9 cellular contexts compared by ENCODE assay signal in the genomic region with DNA sequence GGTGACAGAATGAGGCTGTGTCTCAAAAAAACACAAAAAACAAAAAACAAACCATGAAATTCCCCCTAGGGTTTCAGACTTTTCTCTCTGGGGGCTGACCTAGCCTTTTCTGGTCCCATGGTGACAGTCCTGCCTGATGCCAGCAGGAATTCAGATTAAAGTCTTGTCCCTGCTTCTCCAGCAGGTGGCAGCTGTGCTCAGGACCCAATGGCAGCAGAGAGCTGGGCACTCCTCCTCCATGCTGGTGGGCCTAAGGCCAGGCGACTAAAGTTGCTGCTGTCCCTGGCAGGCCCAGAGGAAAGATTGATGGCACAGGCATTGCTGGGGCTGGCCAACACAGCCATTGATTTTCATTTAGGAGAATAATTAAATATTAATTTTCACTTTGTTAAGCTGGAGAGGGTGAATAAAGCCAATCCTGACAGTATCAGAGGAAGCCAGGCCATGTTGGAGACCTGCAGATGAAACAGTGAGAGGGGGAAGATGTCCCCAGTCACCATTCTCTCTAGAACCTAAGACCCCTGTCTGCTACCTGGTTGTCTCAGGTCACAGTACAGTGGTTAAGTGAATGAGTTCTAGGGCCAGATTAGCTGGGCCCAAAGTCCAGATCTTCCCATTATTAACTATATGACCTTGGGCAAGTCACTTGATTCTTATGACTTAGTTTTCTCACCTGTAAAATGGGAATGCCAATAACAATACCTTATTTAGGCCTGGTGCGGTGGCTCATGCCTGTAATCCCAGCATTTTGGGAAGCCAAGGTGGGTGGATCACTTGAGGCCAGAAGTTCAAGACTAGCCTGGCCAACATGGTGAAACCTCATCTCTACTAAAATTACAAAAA. TPM values are rescaled to one million over a fixed set of nuclear protein-coding genes. Genes with fewer than 3 reads are reported as not detected.
DNase-seq lines count a peak whose midpoint lies in the region; ATAC-seq and TF ChIP-seq lines count a peak whose summit lies in the region.
"Had no signal": no experiment of that assay in that cellular context is flagged by ENCODE, and none has a peak within 500 bp of the region (broad histone marks: within the 10 kb centered on the region; RNA-seq: fewer than 3 reads in every experiment).

No MANE protein-coding gene starts in this region.

- H2BK12ac ChIP-seq in neuronal stem cell (ENCODE audit: low read length): no peak overlapping the region

- intact Hi-C loops in PC-3 (cut with micrococcal nuclease): no loop called here

- TF ChIP-seq EP300 in tibial nerve (IDR thresholded peaks at IDR 0.05): no peak

- BruUV-seq in PC-3 (replicated peaks; lab: Mats Ljungman, UMichigan): no TSS peak

- H3K36me3 ChIP-seq in PC-3 (ENCODE audit: low read depth, low read length): no peaks in the 10 kb centered on the region; the same call in 1 of the 2 replicates
- no peaks in the 10 kb centered on the region for H3K36me3 ChIP-seq in neuronal stem cell (replicated peaks in 1 of 2; ENCODE audit: control insufficient read depth in 2 of 2, insufficient read depth in 2 of 2, low read length in 2 of 2)
- H3K36me3 ChIP-seq in tibial nerve: peaks cover 0 to 6% (median 0%) of the 10 kb centered on the region in 3 donors

- H3K9ac ChIP-seq in PC-3 (ENCODE audit: low read length) (no peak overlapping the region), neuronal stem cell (ENCODE audit: low read depth, low read length, poor library complexity) (no peak overlapping the region)

- H3K9me2 ChIP-seq in PC-3 (replicated peaks; ENCODE audit: low read length): no peaks in the 10 kb centered on the region

- H3K36me3 Mint-ChIP-seq in activated T-cell treated with anti-CD3 and anti-CD28 coated beads, Interleukin-2, amount 50 U/mL, for 24 hours (ENCODE audit: low read depth): no peaks in the 10 kb centered on the region

- no peak overlapping the region for H3K4me2 ChIP-seq in PC-3 (ENCODE audit: low read length)
- H3K4me2 ChIP-seq in neuronal stem cell (ENCODE audit: insufficient read depth, low read length, poor library complexity, severe bottlenecking): no peak overlapping the region
- H3K4me2 ChIP-seq: BLaER1 treated with 17β-estradiol and CSF1 and Interleukin-3, amounts not matched to agents 10 nM and 100 nM had no signal

- no peaks in the 10 kb centered on the region for H3K79me2 ChIP-seq in PC-3 (ENCODE audit: low read length)

- H2AK5ac ChIP-seq in neuronal stem cell (ENCODE audit: low read depth, low read length): no peak overlapping the region

- POLR2A ChIA-PET in PC-3 (lab: Charles Lee; ENCODE audit: unreplicated experiment): interaction anchor here (0.6 kb wide), 1 partner anchor 358 kb away, joined by 3 read pairs; no protein-coding TSS in a partner anchor

- no peaks in the 10 kb centered on the region for H3K9me3 Mint-ChIP-seq in activated T-cell treated with anti-CD3 and anti-CD28 coated beads, Interleukin-2, amount 50 U/mL, for 24 hours

- H3K4me3 Mint-ChIP-seq in activated T-cell treated with anti-CD3 and anti-CD28 coated beads, Interleukin-2, amount 50 U/mL, for 24 hours: no peak overlapping the region

- H4K8ac ChIP-seq in neuronal stem cell (ENCODE audit: low read depth, low read length): no peak overlapping the region

- H3K4me3 ChIP-seq in PC-3 (ENCODE audit: low read length) (no peak overlapping the region), neuronal stem cell (ENCODE audit: low read length in 2 of 2) (no peak overlapping the region), tibial nerve (no peak overlapping the region)
- H3K4me3 ChIP-seq: BLaER1 treated with 17β-estradiol and CSF1 and Interleukin-3, amounts not matched to agents 10 nM and 100 nM had no signal

- H3F3A ChIP-seq in PC-3 (ENCODE audit: low read length, unreplicated experiment): no peaks in the 10 kb centered on the region

- H3K14ac ChIP-seq in neuronal stem cell (ENCODE audit: low read length): no peak overlapping the region

- H3K27me3 ChIP-seq in PC-3 (ENCODE audit: low read length) (no peaks in the 10 kb centered on the region), neuronal stem cell (ENCODE audit: control insufficient read depth in 3 of 3, insufficient read depth in 3 of 3, low read depth in 1 of 3, low read length in 3 of 3) (peaks cover 0 to 11% (median 5%) of the 10 kb centered on the region in 3 experiments), tibial nerve (no peaks in the 10 kb centered on the region)
- H3K27me3 ChIP-seq: BLaER1 treated with 17β-estradiol and CSF1 and Interleukin-3, amounts not matched to agents 10 nM and 100 nM had no signal

- no peak overlapping the region for H2AFZ ChIP-seq in PC-3 (ENCODE audit: low read length)
- H2AFZ ChIP-seq in neuronal stem cell (ENCODE audit: low read length): no peak overlapping the region

- DNase-seq in NCI-H2029 (lab: John Stamatoyannopoulos, UW): peak; percentile 42
- no peak for DNase-seq in NCI-H2029 treated with DMSO at 0.1 percent for 48 hours (lab: John Stamatoyannopoulos, UW)
- DNase-seq in HuH-7.5 (ENCODE audit: low spot score): peak; percentile 93
- DNase-seq in PC-3: peak; percentile 72
- peak; percentile 68 for DNase-seq in activated T-cell treated with anti-CD3 and anti-CD28 coated beads, Interleukin-2, amount 50 U/mL, for 24 hours
- DNase-seq in fibroblast of peridontal ligament (ENCODE audit: extremely low read depth): peak; percentile 65
- DNase-seq in neuronal stem cell (ENCODE audit: low spot score): peak; percentile 48
- peak in 1 of 2 donors; percentile 41 for DNase-seq in tibial nerve (ENCODE audit: low spot score in 2 of 2)

- no CpG with 5 or more reads among the region's 2 CpGs for WGBS in neuronal stem cell (ENCODE audit: extremely low coverage in 2 of 2, insufficient read length in 2 of 2, insufficient replicate concordance in 1 of 2), 2 donors
- WGBS in tibial nerve, 2 donors: 50 to 58% methylated on average over 2 of the region's 2 CpGs

- H3K9me3 ChIP-seq in PC-3 (ENCODE audit: low read length): no peaks in the 10 kb centered on the region
- H3K9me3 ChIP-seq in neuronal stem cell (replicated peaks in 1 of 2; ENCODE audit: control insufficient read depth in 2 of 2, insufficient read depth in 1 of 2, low read depth in 1 of 2, low read length in 2 of 2): no peaks in the 10 kb centered on the region
- no peaks in the 10 kb centered on the region for H3K9me3 ChIP-seq in tibial nerve
- H3K9me3 ChIP-seq: BLaER1 treated with 17β-estradiol and CSF1 and Interleukin-3, amounts not matched to agents 10 nM and 100 nM had no signal

- H3K27me3 Mint-ChIP-seq in activated T-cell treated with anti-CD3 and anti-CD28 coated beads, Interleukin-2, amount 50 U/mL, for 24 hours: no peaks in the 10 kb centered on the region

- TF ChIP-seq POLR2A in tibial nerve (IDR thresholded peaks at IDR 0.05): no peak

- no peak overlapping the region for H3K27ac ChIP-seq in PC-3 (ENCODE audit: low read length)
- no peak overlapping the region for H3K27ac ChIP-seq in neuronal stem cell (replicated peaks; ENCODE audit: low read length)
- H3K27ac ChIP-seq in tibial nerve: no peak overlapping the region
- H3K27ac ChIP-seq: BLaER1 treated with 17β-estradiol and CSF1 and Interleukin-3, amounts not matched to agents 10 nM and 100 nM had no signal

- H3K27ac Mint-ChIP-seq in activated T-cell treated with anti-CD3 and anti-CD28 coated beads, Interleukin-2, amount 50 U/mL, for 24 hours: no peak overlapping the region

- TF ChIP-seq CTCF in PC-3 (conservative IDR thresholded peaks at IDR 0.05; ENCODE audit: low read depth, low read length) (peak; percentile 77), tibial nerve (IDR thresholded peaks at IDR 0.05) (peak; percentile 47 to 60 (median 59))

- no peak overlapping the region for H2BK120ac ChIP-seq in neuronal stem cell (ENCODE audit: low read depth, low read length)

- no peak overlapping the region for H3K4ac ChIP-seq in neuronal stem cell (ENCODE audit: low read length)

- CTCF ChIA-PET in PC-3 (lab: Charles Lee): interaction anchor here (0.5 to 0.7 kb wide), 2 partner anchors 13 to 27 kb away, joined by 3 to 4 read pairs; no protein-coding TSS in a partner anchor

- peaks cover 3% of the 10 kb centered on the region for H3K4me1 Mint-ChIP-seq in activated T-cell treated with anti-CD3 and anti-CD28 coated beads, Interleukin-2, amount 50 U/mL, for 24 hours (ENCODE audit: low read depth)

- peak; percentile 92 for ATAC-seq in PC-3

- H3K4me1 ChIP-seq in PC-3 (ENCODE audit: insufficient read depth, low read length) (no peaks in the 10 kb centered on the region), neuronal stem cell (ENCODE audit: control insufficient read depth in 2 of 2, insufficient read depth in 1 of 2, low read depth in 1 of 2, low read length in 2 of 2) (no peaks in the 10 kb centered on the region), tibial nerve (no peaks in the 10 kb centered on the region)

- no peak overlapping the region for H2BK5ac ChIP-seq in neuronal stem cell (ENCODE audit: low read length)

- H4K91ac ChIP-seq in neuronal stem cell (ENCODE audit: low read depth, low read length, poor library complexity): no peak overlapping the region

- H2BK15ac ChIP-seq in neuronal stem cell (ENCODE audit: low read length): no peak overlapping the region

- H3K23ac ChIP-seq in neuronal stem cell (ENCODE audit: low read depth, low read length, poor library complexity): no peak overlapping the region

- H3K18ac ChIP-seq in neuronal stem cell (ENCODE audit: low read length): no peak overlapping the region

- no peaks in the 10 kb centered on the region for H3K79me1 ChIP-seq in neuronal stem cell (ENCODE audit: low read depth, low read length)

- no peaks in the 10 kb centered on the region for H4K20me1 ChIP-seq in PC-3 (ENCODE audit: low read length)

RNA-seq across cellular contexts. Expression of a gene that starts 7.1 kb away (rescaled TPM):
- total RNA-seq in PC-3 (2014; rRNA removed): not detected in 2 replicates
- polyA plus RNA-seq in neuronal stem cell (2013, experiment 1 of 2): 0.38 TPM
- polyA plus RNA-seq in neuronal stem cell (2013, experiment 2 of 2): 0.21 TPM
- 10 to 100 TPM in 1 of 4 donors, 1 to 10 TPM in 3; 6.0 to 10.4 (median 7.4) TPM for total RNA-seq in tibial nerve

RNA-seq across cellular contexts. Expression of a gene that starts 40.5 kb away (rescaled TPM):
- total RNA-seq in PC-3 (2014; rRNA removed) (not detected in 2 replicates), tibial nerve (10 to 100 TPM; 59.2 to 76.8 (median 65.1) TPM)
- 38.0 TPM for polyA plus RNA-seq in neuronal stem cell (2013, experiment 1 of 2)
- 39.5 TPM for polyA plus RNA-seq in neuronal stem cell (2013, experiment 2 of 2)

Comparison
In these comparisons a context has a peak if more than half of its experiments do, and no peak if none do; other contexts are left out.
1. RNA of a gene that starts 40.5 kb away (total RNA-seq): 59.2 to 76.8 TPM in tibial nerve; not detected in PC-3; every median in the first group is over 10 times any median in the second.